Comparison of ENCODE assay signal across 8 cellular contexts in the genomic region with DNA sequence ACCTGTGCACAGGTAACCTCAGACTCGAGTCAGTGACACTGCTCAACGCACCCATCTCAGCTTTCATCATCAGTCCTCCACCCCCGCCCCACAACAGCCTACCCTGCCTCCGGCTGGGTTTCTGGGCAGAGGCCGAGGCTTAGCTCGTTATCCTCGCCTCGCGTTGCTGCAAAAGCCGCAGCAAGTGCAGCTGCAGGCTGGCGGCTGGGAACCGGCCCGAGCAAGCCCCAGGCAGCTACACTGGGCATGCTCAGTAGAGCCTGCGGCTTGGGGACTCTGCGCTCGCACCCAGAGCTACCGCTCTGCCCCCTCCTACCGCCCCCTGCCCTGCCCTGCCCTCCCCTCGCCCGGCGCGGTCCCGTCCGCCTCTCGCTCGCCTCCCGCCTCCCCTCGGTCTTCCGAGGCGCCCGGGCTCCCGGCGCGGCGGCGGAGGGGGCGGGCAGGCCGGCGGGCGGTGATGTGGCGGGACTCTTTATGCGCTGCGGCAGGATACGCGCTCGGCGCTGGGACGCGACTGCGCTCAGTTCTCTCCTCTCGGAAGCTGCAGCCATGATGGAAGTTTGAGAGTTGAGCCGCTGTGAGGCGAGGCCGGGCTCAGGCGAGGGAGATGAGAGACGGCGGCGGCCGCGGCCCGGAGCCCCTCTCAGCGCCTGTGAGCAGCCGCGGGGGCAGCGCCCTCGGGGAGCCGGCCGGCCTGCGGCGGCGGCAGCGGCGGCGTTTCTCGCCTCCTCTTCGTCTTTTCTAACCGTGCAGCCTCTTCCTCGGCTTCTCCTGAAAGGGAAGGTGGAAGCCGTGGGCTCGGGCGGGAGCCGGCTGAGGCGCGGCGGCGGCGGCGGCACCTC. TPM values are rescaled to one million over a fixed set of nuclear protein-coding genes. Genes with fewer than 3 reads are reported as not detected.
A peak's percentile ranks its signal among the peaks of the same experiment; 100 is the strongest.
DNase-seq lines count a peak whose midpoint lies in the region; ATAC-seq, FAIRE-seq and TF ChIP-seq lines count a peak whose summit lies in the region.

A gene with protein sequence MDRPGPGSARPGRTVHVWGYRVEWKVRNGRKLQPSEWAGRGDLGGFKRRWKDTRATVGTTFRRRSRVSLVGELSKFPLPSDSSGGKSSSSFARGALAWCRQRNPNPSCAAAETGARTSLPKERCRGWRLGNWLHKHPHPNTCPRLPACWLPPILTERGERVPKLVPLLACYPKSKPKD (minus strand): TSS at position 432 of the 842 bp plus-strand sequence. CDS start 1,046 bp downstream, outside the sequence.
Gene PTEN, plus strand, starts transcription at position 524 of the 842 bp plus-strand sequence. CDS start 845 bp downstream, outside the sequence.

- peak within 1 kb of the TSS; percentile 92 for H3K4me2 ChIP-seq in smooth muscle cell

- no peaks in the 10 kb centered on the region for H3K9me3 Mint-ChIP-seq in activated B cell treated with CpG ODN at 0.5 μM for 24 hours

- peaks cover 39% of the 10 kb centered on the region for H3K4me1 Mint-ChIP-seq in activated B cell treated with CpG ODN at 0.5 μM for 24 hours

- H3K36me3 ChIP-seq in bronchial epithelial cell (ENCODE audit: control insufficient read depth, insufficient read depth, low read length) (no peaks in the 10 kb centered on the region), smooth muscle cell (ENCODE audit: low read depth) (no peaks in the 10 kb centered on the region)

- DNase-seq in SHP77 (lab: John Stamatoyannopoulos, UW) (peak; percentile 80 to 82), SHP77 treated with DMSO at 0.1 percent for 48 hours (lab: John Stamatoyannopoulos, UW) (no peak), NCI-H2196 (lab: John Stamatoyannopoulos, UW; ENCODE audit: unreplicated experiment) (peak; percentile 74), activated B cell treated with CpG ODN at 0.5 μM for 24 hours (peak; percentile 84), bronchial epithelial cell (ENCODE audit: low read depth) (peak; percentile 81), inferior parietal cortex (ENCODE audit: extremely low spot score) (peak; percentile 85), smooth muscle cell (lab: John Stamatoyannopoulos, UW; ENCODE audit: unreplicated experiment) (peak; percentile 85)

- peaks cover 21% of the 10 kb centered on the region for H3K4me1 ChIP-seq in smooth muscle cell (ENCODE audit: low read depth)

- H3K27me3 Mint-ChIP-seq in activated B cell treated with CpG ODN at 0.5 μM for 24 hours, result no peaks in the 10 kb centered on the region

- H3K4me3 Mint-ChIP-seq in activated B cell treated with CpG ODN at 0.5 μM for 24 hours, result peak within 1 kb of the TSS; percentile 97

- peaks cover 44% of the 10 kb centered on the region for H3K36me3 Mint-ChIP-seq in activated B cell treated with CpG ODN at 0.5 μM for 24 hours (ENCODE audit: low read depth)

- peak within 1 kb of the TSS; percentile 78 for H3K9ac ChIP-seq in smooth muscle cell (ENCODE audit: low read depth)

- no peaks in the 10 kb centered on the region for H3K9me3 ChIP-seq in smooth muscle cell (replicated peaks; ENCODE audit: low read depth)

- intact Hi-C loops in activated B cell treated with CpG ODN at 0.5 μM for 24 hours (cut with micrococcal nuclease), result loop anchor here (1.0 to 5.0 kb wide), 5 partner anchors 228 to 1019 kb away; partner anchors contain the start of gene STAMBPL1

- POLR2A ChIA-PET in activated B cell treated with CpG ODN at 0.5 μM for 24 hours (lab: Charles Lee), result interaction anchor here (0.7 to 8.5 kb wide), 33 partner anchors 8 to 1039 kb away, joined by 3 to 257 read pairs (median 8); partner anchors contain the start of genes ATAD1, RNLS and STAMBPL1

- CTCF ChIA-PET in activated B cell treated with CpG ODN at 0.5 μM for 24 hours (lab: Charles Lee), result interaction anchor here (1.1 to 7.3 kb wide), 11 partner anchors 11 to 720 kb away, joined by 3 to 112 read pairs (median 10); partner anchors contain the start of genes ATAD1 and RNLS

- FAIRE-seq in bronchial epithelial cell (lab: Jason Lieb, UNC), result no peak

- no peak for TF ChIP-seq CTCF in activated B cell treated with CpG ODN at 0.5 μM for 24 hours (IDR thresholded peaks at IDR 0.05)
- no peak for TF ChIP-seq CTCF in bronchial epithelial cell (IDR thresholded peaks at IDR 0.05; ENCODE audit: insufficient read depth, low read length, severe bottlenecking)
- no peak for TF ChIP-seq CTCF in smooth muscle cell (IDR thresholded peaks at IDR 0.05; ENCODE audit: borderline replicate concordance, insufficient read depth, poor library complexity, severe bottlenecking)

- H3K27ac Mint-ChIP-seq in activated B cell treated with CpG ODN at 0.5 μM for 24 hours, result peak within 1 kb of the TSS; percentile 98

- H2AFZ ChIP-seq in smooth muscle cell (ENCODE audit: low read depth), result peak within 1 kb of the TSS; percentile 89

- H4K20me1 ChIP-seq in smooth muscle cell (ENCODE audit: low read depth), result peaks cover 41% of the 10 kb centered on the region

- H3K27ac ChIP-seq in smooth muscle cell (ENCODE audit: low read depth), result peak within 1 kb of the TSS; percentile 67

- H3K79me2 ChIP-seq in smooth muscle cell (ENCODE audit: low read depth), result peaks cover 42% of the 10 kb centered on the region

- ATAC-seq in HG03064 (IDR thresholded peaks at IDR 0.05; ENCODE audit: low read depth, unreplicated experiment) (peak; percentile 36), activated B cell treated with CpG ODN at 0.5 μM for 24 hours (ENCODE audit: low read depth) (peak; percentile 43)

- 1% methylated on average over 44 of the region's 88 CpGs for WGBS in smooth muscle cell (ENCODE audit: low lambda C conversion rate)

- H3K27me3 ChIP-seq in bronchial epithelial cell (ENCODE audit: control insufficient read depth, insufficient read depth, low read length), result no peaks in the 10 kb centered on the region
- H3K27me3 ChIP-seq in smooth muscle cell (ENCODE audit: low read depth), result no peaks in the 10 kb centered on the region

- peaks cover 14% of the 10 kb centered on the region for H3F3A ChIP-seq in smooth muscle cell (ENCODE audit: low read depth)

- H3K4me3 ChIP-seq in bronchial epithelial cell (ENCODE audit: low read depth, low read length), result peak within 1 kb of the TSS; percentile 89
- H3K4me3 ChIP-seq in smooth muscle cell, result peak within 1 kb of the TSS; percentile 89

RNA-seq across cellular contexts. Expression of the first gene that starts in this region (rescaled TPM):
- 2.4 and 2.6 TPM in 2 replicates for total RNA-seq in activated B cell treated with CpG ODN at 0.5 μM for 24 hours
- total RNA-seq in bronchial epithelial cell, result 0.13 and 0.26 TPM in 2 replicates
- 0.09 and 0.18 TPM in 2 replicates for total RNA-seq in smooth muscle cell
- polyA plus RNA-seq in smooth muscle cell, result 0.60 TPM in 1 of 2 replicates, not detected in the other

RNA-seq across cellular contexts. Expression of gene PTEN, which starts in this region (rescaled TPM):
- total RNA-seq in activated B cell treated with CpG ODN at 0.5 μM for 24 hours, result 172 and 227 TPM in 2 replicates
- total RNA-seq in bronchial epithelial cell, result 90.0 and 101 TPM in 2 replicates
- 78.3 and 87.3 TPM in 2 replicates for total RNA-seq in smooth muscle cell
- polyA plus RNA-seq in smooth muscle cell, result 30.6 and 45.1 TPM in 2 replicates
